8 cellular contexts compared by ENCODE assay signal in genomic region chr2:25981596-25982272, GRCh38. TPM values are rescaled to one million over a fixed set of nuclear protein-coding genes. Genes with fewer than 3 reads are reported as not detected.
A peak's percentile ranks its signal among the peaks of the same experiment; 100 is the strongest.
DNase-seq lines count a peak whose midpoint lies in the region; ATAC-seq and TF ChIP-seq lines count a peak whose summit lies in the region.

No MANE protein-coding gene starts in this region.

- peak overlapping the region; percentile 26 for H3K27ac ChIP-seq in CD8-positive, alpha-beta T cell (ENCODE audit: low read depth, low read length)
- peak overlapping the region; percentile 12 to 82 for H3K27ac ChIP-seq in coronary artery
- no peak overlapping the region for H3K27ac ChIP-seq in mesenchymal stem cell (ENCODE audit: low read length, poor library complexity, severe bottlenecking)
- peak overlapping the region; percentile 60 to 75 for H3K27ac ChIP-seq in tibial artery

- peak overlapping the region; percentile 19 to 83 for H3K4ac ChIP-seq in mesenchymal stem cell (ENCODE audit: low read depth in 1 of 2, low read length in 2 of 2)

- H3K4me1 ChIP-seq in CD8-positive, alpha-beta T cell (ENCODE audit: insufficient read depth, low read length), result peaks cover 11% of the 10 kb centered on the region
- H3K4me1 ChIP-seq in mesenchymal stem cell (ENCODE audit: control insufficient read depth, insufficient read depth, low read depth, low read length), result peaks cover 47% of the 10 kb centered on the region
- peaks cover 0 to 32% (median 22%) of the 10 kb centered on the region in 4 donors for H3K4me1 ChIP-seq in tibial artery

- H3K27ac Mint-ChIP-seq in CD8-positive, alpha-beta T cell, result peak overlapping the region; percentile 66

- peak in 1 of 7 experiments; percentile 22 for DNase-seq in CD8-positive, alpha-beta T cell
- DNase-seq in NCI-H69 (lab: John Stamatoyannopoulos, UW) (peak; percentile 58), coronary artery (ENCODE audit: low spot score) (no peak), mesenchymal stem cell (no peak), tibial artery (no peak)

- peak overlapping the region in 1 of 2 experiments; percentile 87 for H3K14ac ChIP-seq in mesenchymal stem cell (ENCODE audit: low read length in 2 of 2)

- CTCF ChIA-PET in CD8-positive, alpha-beta T cell (lab: Charles Lee), result interaction anchor here (0.9 to 3.7 kb wide), 5 partner anchors 9 to 129 kb away, joined by 3 to 18 read pairs (median 6); no protein-coding TSS in a partner anchor

- peak overlapping the region in 1 of 2 experiments; percentile 96 for H3K23ac ChIP-seq in mesenchymal stem cell (ENCODE audit: low read length in 2 of 2)

- H3K27me3 ChIP-seq in CD8-positive, alpha-beta T cell (ENCODE audit: insufficient read depth, low read length), result no peaks in the 10 kb centered on the region
- no peaks in the 10 kb centered on the region for H3K27me3 ChIP-seq in mesenchymal stem cell (ENCODE audit: control insufficient read depth in 1 of 2, insufficient read depth in 1 of 2, low read length in 2 of 2)
- no peaks in the 10 kb centered on the region for H3K27me3 ChIP-seq in tibial artery

- H2BK5ac ChIP-seq in mesenchymal stem cell (ENCODE audit: low read depth, low read length, poor library complexity, severe bottlenecking), result no peak overlapping the region

- peak; percentile 19 for ATAC-seq in CD8-positive, alpha-beta T cell
- ATAC-seq in GM21381 (IDR thresholded peaks at IDR 0.05; ENCODE audit: unreplicated experiment), result peak; percentile 15
- ATAC-seq in HG03095 (IDR thresholded peaks at IDR 0.05; ENCODE audit: unreplicated experiment), result no peak
- ATAC-seq in GM18907 (IDR thresholded peaks at IDR 0.05; ENCODE audit: unreplicated experiment), result no peak

- peak overlapping the region; percentile 23 to 67 for H3K18ac ChIP-seq in mesenchymal stem cell (ENCODE audit: low read depth in 1 of 2, low read length in 2 of 2)

- no peak for TF ChIP-seq CTCF in CD8-positive, alpha-beta T cell (IDR thresholded peaks at IDR 0.05)
- no peak for TF ChIP-seq CTCF in coronary artery (IDR thresholded peaks at IDR 0.05)
- TF ChIP-seq CTCF in tibial artery (IDR thresholded peaks at IDR 0.05), result no peak

- H3K9me3 Mint-ChIP-seq in CD8-positive, alpha-beta T cell, result no peaks in the 10 kb centered on the region

- H3K79me1 ChIP-seq in mesenchymal stem cell (replicated peaks; ENCODE audit: low read length, poor library complexity, severe bottlenecking), result peaks cover 15% of the 10 kb centered on the region

- no peaks in the 10 kb centered on the region for H3K9me3 ChIP-seq in CD8-positive, alpha-beta T cell (ENCODE audit: low read length)
- H3K9me3 ChIP-seq in mesenchymal stem cell (ENCODE audit: control insufficient read depth, low read length) (no peaks in the 10 kb centered on the region), tibial artery (no peaks in the 10 kb centered on the region)

- H2AK5ac ChIP-seq in mesenchymal stem cell (ENCODE audit: low read length, severe bottlenecking), result peak overlapping the region; percentile 13

- H3K4me3 Mint-ChIP-seq in CD8-positive, alpha-beta T cell, result peak overlapping the region; percentile 88

- H3K36me3 Mint-ChIP-seq in CD8-positive, alpha-beta T cell, result no peaks in the 10 kb centered on the region

- H2AFZ ChIP-seq in mesenchymal stem cell (ENCODE audit: low read depth, low read length), result peak overlapping the region; percentile 92

- H4K91ac ChIP-seq in mesenchymal stem cell (ENCODE audit: low read length), result no peak overlapping the region

- H2BK120ac ChIP-seq in mesenchymal stem cell (ENCODE audit: low read depth, low read length), result no peak overlapping the region

- intact Hi-C loops in CD8-positive, alpha-beta T cell (cut with DNase I, micrococcal nuclease), result loop anchor here (1.0 to 10.0 kb wide), 10 partner anchors 10 to 1233 kb away; partner anchors contain the start of genes ADGRF3 (in 2 of the 2), ASXL2 (in 2 of the 2), DTNB (in 2 of the 2) and RAB10 (in 2 of the 2)
- intact Hi-C loops in tibial artery (cut with DNase I; ENCODE audit: low total_unique reads), result loop anchor here (10.0 kb wide), 1 partner anchor 163 kb away; no protein-coding TSS in a partner anchor

- H3K9ac ChIP-seq in mesenchymal stem cell (ENCODE audit: low read length), result peak overlapping the region; percentile 83

- no peaks in the 10 kb centered on the region for H3K36me3 ChIP-seq in CD8-positive, alpha-beta T cell (ENCODE audit: insufficient read depth, low read length)
- H3K36me3 ChIP-seq in mesenchymal stem cell (ENCODE audit: control insufficient read depth in 1 of 2, insufficient read depth in 2 of 2, low read depth in 1 of 2, low read length in 2 of 2) (peaks cover under 1 to 16% of the 10 kb centered on the region in 2 experiments), tibial artery (no peaks in the 10 kb centered on the region)

- 19% methylated on average over 44 of the region's 44 CpGs for WGBS in mesenchymal stem cell

- H3K4me2 ChIP-seq in mesenchymal stem cell (ENCODE audit: low read length, poor library complexity, severe bottlenecking), result peak overlapping the region; percentile 78

- POLR2A ChIA-PET in CD8-positive, alpha-beta T cell (lab: Charles Lee), result interaction anchor here (0.7 to 1.9 kb wide), 7 partner anchors 8 to 203 kb away, joined by 3 to 6 read pairs (median 3); partner anchors contain the start of genes ASXL2 and RAB10

- peak overlapping the region in 1 of 2 experiments; percentile 21 for H2BK12ac ChIP-seq in mesenchymal stem cell (ENCODE audit: low read length in 2 of 2)

- H2BK15ac ChIP-seq in mesenchymal stem cell (ENCODE audit: low read depth, poor library complexity, severe bottlenecking), result no peak overlapping the region

- peaks cover 20% of the 10 kb centered on the region for H3K4me1 Mint-ChIP-seq in CD8-positive, alpha-beta T cell (ENCODE audit: low read depth)

- H3K4me3 ChIP-seq in CD8-positive, alpha-beta T cell (ENCODE audit: low read depth, low read length), result peak overlapping the region; percentile 61
- H3K4me3 ChIP-seq in coronary artery (peak overlapping the region; percentile 96), mesenchymal stem cell (ENCODE audit: insufficient read depth in 1 of 2, low read depth in 1 of 2, low read length in 2 of 2) (peak overlapping the region; percentile 78 to 90), tibial artery (peak overlapping the region; percentile 70 to 89)

- H3K27me3 Mint-ChIP-seq in CD8-positive, alpha-beta T cell (ENCODE audit: low read depth), result no peaks in the 10 kb centered on the region

- H4K8ac ChIP-seq in mesenchymal stem cell (ENCODE audit: low read length), result peak overlapping the region; percentile 70

RNA-seq across cellular contexts. Expression of gene KIF3C, which starts 0.6 kb away (rescaled TPM):
- total RNA-seq in CD8-positive, alpha-beta T cell, result 1 to 10 TPM; 1.5 to 2.3 TPM
- polyA plus RNA-seq in mesenchymal stem cell (2013, experiment 1 of 2), result 16.9 TPM
- polyA plus RNA-seq in mesenchymal stem cell (2013, experiment 2 of 2), result 15.9 TPM

RNA-seq across cellular contexts. Expression of gene RAB10, which starts 52.1 kb away (rescaled TPM):
- 10 to 100 TPM; 12.7 TPM for total RNA-seq in CD8-positive, alpha-beta T cell
- polyA plus RNA-seq in mesenchymal stem cell (2013, experiment 1 of 2), result 106 TPM
- 107 TPM for polyA plus RNA-seq in mesenchymal stem cell (2013, experiment 2 of 2)

Comparison
In these comparisons a context has a peak if more than half of its experiments do, and no peak if none do; other contexts are left out.
1. ATAC-seq: peak in CD8-positive, alpha-beta T cell (single experiment) and GM21381 (single experiment); none in HG03095 (single experiment) and GM18907 (single experiment).
2. Peak in every context shown above with its lines, with median percentiles within 50 percentile points of each other: H3K4me3 ChIP-seq.